In genomic region chr18:24075731-24076130, GRCh38 we compare ENCODE assay signal across 8 cellular contexts.
DNase-seq lines count a peak whose midpoint lies in the region; ATAC-seq and TF ChIP-seq lines count a peak whose summit lies in the region.
"Had no signal": no experiment of that assay in that cellular context is flagged by ENCODE, and none has a peak within 500 bp of the region (broad histone marks: within the 10 kb centered on the region; RNA-seq: fewer than 3 reads in every experiment).

No MANE protein-coding gene starts in this region.

- CTCF ChIA-PET in Caco-2 (lab: Charles Lee): interaction anchor here (0.8 to 1.4 kb wide), 2 partner anchors 42 to 59 kb away, joined by 3 to 5 read pairs; no protein-coding TSS in a partner anchor

- H3K9me3 ChIP-seq in Caco-2: no peaks in the 10 kb centered on the region
- H3K9me3 ChIP-seq in trophoblast cell (ENCODE audit: insufficient read depth, low read depth, low read length): no peaks in the 10 kb centered on the region
- H3K9me3 ChIP-seq: mucosa of descending colon had no signal

- H2AK5ac ChIP-seq in trophoblast cell (ENCODE audit: low read length): no peak overlapping the region

- no peak overlapping the region for H3K4ac ChIP-seq in trophoblast cell (ENCODE audit: low read depth, low read length)

- H3K4me3 Mint-ChIP-seq in Caco-2 (ENCODE audit: unreplicated experiment): no peak overlapping the region
- H3K4me3 Mint-ChIP-seq in HFFc6: peak overlapping the region; percentile 43
- peak overlapping the region; percentile 70 for H3K4me3 Mint-ChIP-seq in activated T-helper 17 cell treated with anti-CD3 and anti-CD28 coated beads, Interleukin-2, amount 50 U/mL, for 72 hours
- no peak overlapping the region for H3K4me3 Mint-ChIP-seq in progenitor cell of endocrine pancreas (ENCODE audit: low read depth)

- POLR2A ChIA-PET in Caco-2 (lab: Charles Lee): no interaction called here

- H3K36me3 ChIP-seq in Caco-2 (ENCODE audit: control insufficient read depth, insufficient read depth, low read length) (no peaks in the 10 kb centered on the region), trophoblast cell (ENCODE audit: control insufficient read depth in 1 of 2, insufficient read depth in 2 of 2, low read length in 2 of 2) (no peaks in the 10 kb centered on the region)

- H2BK120ac ChIP-seq in trophoblast cell (ENCODE audit: insufficient read depth, low read length, poor library complexity): no peak overlapping the region

- no peak overlapping the region for H3K23ac ChIP-seq in trophoblast cell (ENCODE audit: low read length)

- no peak for ATAC-seq in activated T-helper 17 cell treated with anti-CD3 and anti-CD28 coated beads, Interleukin-2, amount 50 U/mL, for 72 hours (replicated peaks)

- no TSS peak for BruUV-seq in Caco-2 (replicated peaks; lab: Mats Ljungman, UMichigan)

- peak overlapping the region; percentile 9 for H4K8ac ChIP-seq in trophoblast cell (ENCODE audit: low read depth, low read length)

- H3K4me2 ChIP-seq in trophoblast cell (ENCODE audit: low read length): no peak overlapping the region

- no peak overlapping the region for H3K18ac ChIP-seq in trophoblast cell (ENCODE audit: low read length)

- H3K9ac ChIP-seq in trophoblast cell (ENCODE audit: low read length): no peak overlapping the region

- no peak overlapping the region for H3K4me3 ChIP-seq in Caco-2 (ENCODE audit: low read depth, low read length)
- no peak overlapping the region for H3K4me3 ChIP-seq in trophoblast cell (ENCODE audit: low read depth, low read length)
- H3K4me3 ChIP-seq: mucosa of descending colon had no signal

- H3K9me3 Mint-ChIP-seq in Caco-2 (ENCODE audit: unreplicated experiment) (no peaks in the 10 kb centered on the region), HFFc6 (no peaks in the 10 kb centered on the region), progenitor cell of endocrine pancreas (ENCODE audit: low read depth) (no peaks in the 10 kb centered on the region)
- no peaks in the 10 kb centered on the region for H3K9me3 Mint-ChIP-seq in activated T-helper 17 cell treated with anti-CD3 and anti-CD28 coated beads, Interleukin-2, amount 50 U/mL, for 72 hours

- H4K91ac ChIP-seq in trophoblast cell (ENCODE audit: low read depth, low read length): no peak overlapping the region

- H3K27ac Mint-ChIP-seq in Caco-2 (ENCODE audit: unreplicated experiment) (peak overlapping the region; percentile 48), HFFc6 (peak overlapping the region; percentile 67), progenitor cell of endocrine pancreas (no peak overlapping the region)
- peak overlapping the region; percentile 82 for H3K27ac Mint-ChIP-seq in activated T-helper 17 cell treated with anti-CD3 and anti-CD28 coated beads, Interleukin-2, amount 50 U/mL, for 72 hours

- WGBS in trophoblast cell (ENCODE audit: extremely low coverage, insufficient coverage, insufficient read length): no CpG with 5 or more reads among the region's 3 CpGs

- H3K36me3 Mint-ChIP-seq in Caco-2 (ENCODE audit: insufficient read depth, unreplicated experiment) (no peaks in the 10 kb centered on the region), HFFc6 (ENCODE audit: low read depth) (peaks cover 9% of the 10 kb centered on the region), progenitor cell of endocrine pancreas (ENCODE audit: insufficient read depth) (peaks cover 21% of the 10 kb centered on the region)
- H3K36me3 Mint-ChIP-seq in activated T-helper 17 cell treated with anti-CD3 and anti-CD28 coated beads, Interleukin-2, amount 50 U/mL, for 72 hours (ENCODE audit: low read depth): peaks cover 93% of the 10 kb centered on the region

- no peak overlapping the region for H2BK5ac ChIP-seq in trophoblast cell (ENCODE audit: low read depth, low read length, poor library complexity)

- no peak overlapping the region for H2AFZ ChIP-seq in trophoblast cell (ENCODE audit: insufficient read depth, low read length, poor library complexity)

- H3K14ac ChIP-seq in trophoblast cell (ENCODE audit: low read length): no peak overlapping the region

- H2BK12ac ChIP-seq in trophoblast cell (ENCODE audit: low read length): peak overlapping the region; percentile 27

- intact Hi-C loops in Caco-2 (cut with micrococcal nuclease; ENCODE audit: unreplicated experiment): loop anchor here (10.0 kb wide), 1 partner anchor 61 kb away; the partner anchor contains the start of gene TTC39C

- no peaks in the 10 kb centered on the region for H3K27me3 Mint-ChIP-seq in Caco-2 (ENCODE audit: insufficient read depth, unreplicated experiment)
- H3K27me3 Mint-ChIP-seq in HFFc6 (ENCODE audit: insufficient read depth): peaks cover 2% of the 10 kb centered on the region; the same call in 1 of the 2 replicates
- no peaks in the 10 kb centered on the region for H3K27me3 Mint-ChIP-seq in activated T-helper 17 cell treated with anti-CD3 and anti-CD28 coated beads, Interleukin-2, amount 50 U/mL, for 72 hours
- peaks cover 10% of the 10 kb centered on the region for H3K27me3 Mint-ChIP-seq in progenitor cell of endocrine pancreas

- DNase-seq in Caco-2 (no peak), HFFc6 (no peak), trophoblast cell (no peak), erythroblast (lab: John Stamatoyannopoulos, UW) (no peak), GM19240 (ENCODE audit: insufficient read length, low spot score) (no peak), progenitor cell of endocrine pancreas (ENCODE audit: low spot score, unreplicated experiment) (no peak)

- peaks cover 2% of the 10 kb centered on the region for H3K79me1 ChIP-seq in trophoblast cell (ENCODE audit: low read length)

- H3K79me2 ChIP-seq in trophoblast cell (ENCODE audit: control insufficient read depth, insufficient read depth, low read length, poor library complexity): no peaks in the 10 kb centered on the region

- H3K4me1 Mint-ChIP-seq in Caco-2 (ENCODE audit: low read depth, unreplicated experiment): no peaks in the 10 kb centered on the region
- peaks cover 19% of the 10 kb centered on the region for H3K4me1 Mint-ChIP-seq in HFFc6 (ENCODE audit: low read depth)
- H3K4me1 Mint-ChIP-seq in activated T-helper 17 cell treated with anti-CD3 and anti-CD28 coated beads, Interleukin-2, amount 50 U/mL, for 72 hours: peaks cover 21% of the 10 kb centered on the region
- peaks cover 12% of the 10 kb centered on the region for H3K4me1 Mint-ChIP-seq in progenitor cell of endocrine pancreas (ENCODE audit: low read depth)

- H3K27ac ChIP-seq in trophoblast cell (ENCODE audit: low read depth, low read length): no peak overlapping the region

- TF ChIP-seq CTCF in Caco-2 (IDR thresholded peaks at IDR 0.05; ENCODE audit: insufficient read depth in 1 of 2, low read depth in 1 of 2, low read length in 1 of 2, severe bottlenecking in 1 of 2, unreplicated experiment in 1 of 2): no peak
- TF ChIP-seq CTCF in HFFc6 (IDR thresholded peaks at IDR 0.05): no peak
- no peak for TF ChIP-seq CTCF in progenitor cell of endocrine pancreas (IDR thresholded peaks at IDR 0.05; ENCODE audit: unreplicated experiment)

- no peak overlapping the region for H4K12ac ChIP-seq in trophoblast cell (ENCODE audit: low read depth, low read length)

- H3K27me3 ChIP-seq in Caco-2 (replicated peaks; ENCODE audit: control insufficient read depth, insufficient read depth, low read length): no peaks in the 10 kb centered on the region
- H3K27me3 ChIP-seq in trophoblast cell (ENCODE audit: insufficient read depth, low read length): no peaks in the 10 kb centered on the region

- no peak for TF ChIP-seq POLR2A in erythroblast (IDR thresholded peaks at IDR 0.05; ENCODE audit: low read length)

- peaks cover 4% of the 10 kb centered on the region; the same call in 1 of the 2 replicates for H3K4me1 ChIP-seq in Caco-2
- peaks cover 2% of the 10 kb centered on the region in 2 experiments for H3K4me1 ChIP-seq in trophoblast cell (ENCODE audit: control insufficient read depth in 1 of 2, insufficient read depth in 2 of 2, low read length in 2 of 2)

Comparison
In these comparisons a context has a peak if more than half of its experiments do, and no peak if none do; other contexts are left out.
1. H3K4me3 Mint-ChIP-seq: peak in HFFc6 (single experiment) and activated T-helper 17 cell treated with anti-CD3 and anti-CD28 coated beads, Interleukin-2, amount 50 U/mL, for 72 hours (single experiment); none in Caco-2 (single experiment) and progenitor cell of endocrine pancreas (single experiment).